Comparison of ENCODE assay signal across 1 cellular context in genomic region chr5:150264667-150265603, GRCh38.
TF ChIP-seq lines count a peak whose summit lies in the region.

No MANE protein-coding gene starts in this region.

TF ChIP-seq in K562, 482 proteins besides CTCF, POLR2A, EP300 and RAD21:
- TF ChIP-seq ZBTB17 (CRISPR knock-in tag; IDR thresholded peaks at IDR 0.05) (no peak), CREB3L1 (IDR thresholded peaks at IDR 0.05; ENCODE audit: borderline replicate concordance, low read depth) (no peak), SPI1 (IDR thresholded peaks at IDR 0.05; ENCODE audit: borderline replicate concordance, low read depth, low read length) (peak; percentile 16; the same call in 1 of the 2 replicates)
